In the genomic region with DNA sequence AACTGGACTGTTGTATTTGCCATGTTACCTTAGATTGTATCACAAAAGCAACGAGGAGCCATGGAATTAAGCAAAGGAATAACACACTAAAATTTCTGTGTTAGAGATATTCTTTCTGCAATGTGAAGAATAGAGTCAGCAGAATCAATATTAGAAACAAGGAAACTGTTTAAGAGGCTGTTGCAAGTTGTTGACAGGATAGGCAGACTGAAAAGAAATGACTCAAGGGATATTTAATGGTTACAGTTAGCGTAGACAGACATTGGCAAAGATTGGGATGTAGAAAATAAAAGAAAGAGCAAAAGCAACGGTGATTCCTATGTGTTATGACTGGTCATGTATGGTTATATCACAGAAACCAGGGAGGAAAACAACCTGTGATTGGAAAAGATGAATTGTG, we compare ENCODE assay signal across 16 cellular contexts.
"Had no signal": no experiment of that assay in that cellular context is flagged by ENCODE, and none has a peak within 500 bp of the region (broad histone marks: within the 10 kb centered on the region; RNA-seq: fewer than 3 reads in every experiment).

No MANE protein-coding gene starts in this region.

- H3K9me3 ChIP-seq: esophagus muscularis mucosa, gastroesophageal sphincter, lower lobe of right lung, stomach had no signal

- H3K36me3 ChIP-seq: esophagus muscularis mucosa, gastroesophageal sphincter, left ventricle myocardium inferior, lower lobe of right lung, stomach had no signal

- H3K27me3 ChIP-seq: esophagus muscularis mucosa, gastroesophageal sphincter, stomach had no signal

- H3K4me1 ChIP-seq: esophagus muscularis mucosa, gastroesophageal sphincter, left ventricle myocardium inferior, lower lobe of right lung, parathyroid adenoma, stomach had no signal

- H2AFZ ChIP-seq: parathyroid adenoma had no signal

- H3K4me1 Mint-ChIP-seq: naive thymus-derived CD4-positive, alpha-beta T cell; nephron progenitor cell had no signal

- H3K4me3 Mint-ChIP-seq: naive thymus-derived CD4-positive, alpha-beta T cell; nephron progenitor cell; type B pancreatic cell had no signal

- H3K36me3 Mint-ChIP-seq: naive thymus-derived CD4-positive, alpha-beta T cell; type B pancreatic cell had no signal

- DNase-seq: cortex of kidney; effector memory CD4-positive, alpha-beta T cell; kidney; left cardiac atrium; left ventricle myocardium inferior; lower lobe of right lung; naive thymus-derived CD4-positive, alpha-beta T cell; nephron progenitor cell; stimulated activated CD4-positive, alpha-beta T cell treated with anti-CD3 and anti-CD28 coated beads, Interleukin-12 subunit alpha, Interleukin-12 subunit beta, amount 100 ng/mL, for 4 hours; stimulated activated naive CD4-positive, alpha-beta T cell; stomach had no signal

- H3K27ac Mint-ChIP-seq: naive thymus-derived CD4-positive, alpha-beta T cell; nephron progenitor cell; type B pancreatic cell had no signal

- H3K4me3 ChIP-seq: esophagus muscularis mucosa, gastroesophageal sphincter, left ventricle myocardium inferior, lower lobe of right lung, stomach had no signal

- H3K27me3 Mint-ChIP-seq: type B pancreatic cell had no signal

- H3K9ac ChIP-seq: parathyroid adenoma had no signal

- H3K79me2 ChIP-seq: parathyroid adenoma had no signal

- H3K9me3 Mint-ChIP-seq: nephron progenitor cell, type B pancreatic cell had no signal

- H3K27ac ChIP-seq: epithelial cell of prostate, esophagus muscularis mucosa, gastroesophageal sphincter, left ventricle myocardium inferior, lower lobe of right lung, parathyroid adenoma, stomach had no signal
